In the genomic region with DNA sequence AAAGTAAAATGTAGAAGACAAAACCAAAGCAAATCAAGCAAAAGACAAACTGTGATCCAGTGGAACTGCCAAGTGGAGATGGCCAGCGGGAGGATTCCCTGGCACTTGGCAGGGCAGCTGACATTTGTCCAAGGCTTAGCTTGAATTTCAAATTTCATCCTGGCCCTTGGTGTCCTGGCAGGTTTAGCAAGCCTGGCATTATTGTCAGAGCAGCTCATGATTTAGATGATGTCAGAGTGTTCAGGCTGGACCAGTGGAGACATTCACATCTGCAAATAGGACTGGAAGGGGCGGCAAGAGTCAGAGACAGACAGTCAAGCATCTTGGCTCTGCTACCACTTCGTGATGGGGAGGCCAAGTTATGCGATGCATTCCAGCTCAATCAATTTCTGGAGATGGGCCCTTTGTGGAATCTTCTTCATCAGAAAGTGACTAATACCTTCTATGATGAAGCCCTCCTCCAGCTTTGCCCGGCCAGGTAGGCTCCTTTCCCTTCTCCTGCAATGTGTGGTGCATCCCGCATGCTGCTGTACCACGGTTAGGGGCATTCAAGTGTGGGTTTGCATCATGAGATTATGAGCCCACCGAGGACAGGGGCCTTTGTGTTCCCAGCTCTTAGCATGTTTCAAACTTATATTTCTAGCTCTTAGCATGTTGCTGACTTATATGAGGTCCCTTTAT, we compare ENCODE assay signal across 19 cellular contexts.
DNase-seq lines count a peak whose midpoint lies in the region; ATAC-seq, FAIRE-seq and TF ChIP-seq lines count a peak whose summit lies in the region.
"Had no signal": no experiment of that assay in that cellular context is flagged by ENCODE, and none has a peak within 500 bp of the region (broad histone marks: within the 10 kb centered on the region; RNA-seq: fewer than 3 reads in every experiment).

No MANE protein-coding gene starts in this region.

- no peak overlapping the region for H3K4me3 ChIP-seq in MG63
- H3K4me3 ChIP-seq in bronchial epithelial cell (ENCODE audit: low read depth, low read length) = no peak overlapping the region
- H3K4me3 ChIP-seq in A673 (ENCODE audit: low read depth, low read length, poor library complexity, severe bottlenecking) = no peak overlapping the region

- TF ChIP-seq CTCF in bronchial epithelial cell (IDR thresholded peaks at IDR 0.05; ENCODE audit: insufficient read depth, low read length, severe bottlenecking) (no peak), osteocyte (IDR thresholded peaks at IDR 0.05) (no peak), A673 (conservative IDR thresholded peaks at IDR 0.05; ENCODE audit: low read depth, low read length) (no peak)

- intact Hi-C loops in A673 (cut with micrococcal nuclease; ENCODE audit: unreplicated experiment) = no loop called here

- H3K4me3 Mint-ChIP-seq in osteocyte (ENCODE audit: unreplicated experiment) = no peak overlapping the region
- no peak overlapping the region for H3K4me3 Mint-ChIP-seq in stimulated activated memory B cell treated with anti-CD40 and anti-IgM and Interleukin-4, amounts not matched to agents 10 μg/mL and 1 μg/mL and 100 μg/mL, for 72 hours

- POLR2A ChIA-PET in A673 (lab: Charles Lee; ENCODE audit: low non-redundant PET) = no interaction called here

- no peak overlapping the region for H3K27ac Mint-ChIP-seq in osteocyte (ENCODE audit: unreplicated experiment)
- no peak overlapping the region for H3K27ac Mint-ChIP-seq in stimulated activated memory B cell treated with anti-CD40 and anti-IgM and Interleukin-4, amounts not matched to agents 10 μg/mL and 1 μg/mL and 100 μg/mL, for 72 hours

- peaks cover 40% of the 10 kb centered on the region for H3K9me3 Mint-ChIP-seq in osteocyte (ENCODE audit: unreplicated experiment)
- H3K9me3 Mint-ChIP-seq in stimulated activated memory B cell treated with anti-CD40 and anti-IgM and Interleukin-4, amounts not matched to agents 10 μg/mL and 1 μg/mL and 100 μg/mL, for 72 hours = no peaks in the 10 kb centered on the region

- FAIRE-seq in bronchial epithelial cell (lab: Jason Lieb, UNC) = peak; percentile 36
- peak; percentile 96 for FAIRE-seq in urothelium cell line (lab: Jason Lieb, UNC)
- FAIRE-seq: G401.6, H54 had no signal

- H3K4me1 ChIP-seq in A673 (ENCODE audit: insufficient read depth, low read length, poor library complexity, severe bottlenecking) = no peaks in the 10 kb centered on the region

- H3K36me3 Mint-ChIP-seq in osteocyte (ENCODE audit: unreplicated experiment) = no peaks in the 10 kb centered on the region
- no peaks in the 10 kb centered on the region for H3K36me3 Mint-ChIP-seq in stimulated activated memory B cell treated with anti-CD40 and anti-IgM and Interleukin-4, amounts not matched to agents 10 μg/mL and 1 μg/mL and 100 μg/mL, for 72 hours

- H3K27me3 ChIP-seq in MG63 = no peaks in the 10 kb centered on the region
- no peaks in the 10 kb centered on the region for H3K27me3 ChIP-seq in bronchial epithelial cell (ENCODE audit: control insufficient read depth, insufficient read depth, low read length)
- H3K27me3 ChIP-seq in A673 (replicated peaks; ENCODE audit: insufficient read depth, low read depth, low read length, poor library complexity) = no peaks in the 10 kb centered on the region

- no peak for ATAC-seq in stimulated activated memory B cell treated with anti-CD40 and anti-IgM and Interleukin-4, amounts not matched to agents 10 μg/mL and 1 μg/mL and 100 μg/mL, for 72 hours
- ATAC-seq: Panc1 had no signal

- H3K9me3 ChIP-seq in MG63 (no peaks in the 10 kb centered on the region), A673 (ENCODE audit: low read depth, low read length, poor library complexity, severe bottlenecking) (no peaks in the 10 kb centered on the region)

- no peaks in the 10 kb centered on the region for H3K27me3 Mint-ChIP-seq in osteocyte (ENCODE audit: unreplicated experiment)
- no peaks in the 10 kb centered on the region for H3K27me3 Mint-ChIP-seq in stimulated activated memory B cell treated with anti-CD40 and anti-IgM and Interleukin-4, amounts not matched to agents 10 μg/mL and 1 μg/mL and 100 μg/mL, for 72 hours

- H3K4me1 Mint-ChIP-seq in osteocyte (ENCODE audit: unreplicated experiment) = no peaks in the 10 kb centered on the region
- H3K4me1 Mint-ChIP-seq in stimulated activated memory B cell treated with anti-CD40 and anti-IgM and Interleukin-4, amounts not matched to agents 10 μg/mL and 1 μg/mL and 100 μg/mL, for 72 hours = no peaks in the 10 kb centered on the region

- CTCF ChIA-PET in A673 (lab: Charles Lee) = no interaction called here

- H3K36me3 ChIP-seq in MG63 (no peaks in the 10 kb centered on the region), bronchial epithelial cell (ENCODE audit: control insufficient read depth, insufficient read depth, low read length) (no peaks in the 10 kb centered on the region), A673 (ENCODE audit: insufficient read depth, low read length, poor library complexity, severe bottlenecking) (no peaks in the 10 kb centered on the region)

- peak; percentile 91 for DNase-seq in MG63
- DNase-seq in bronchial epithelial cell (ENCODE audit: low read depth) = no peak
- peak; percentile 54 for DNase-seq in osteocyte (ENCODE audit: extremely low spot score, unreplicated experiment)
- no peak for DNase-seq in urothelium cell line (ENCODE audit: low spot score)
- DNase-seq in A673 (ENCODE audit: low spot score) = no peak
- DNase-seq in NAMALWA (ENCODE audit: low spot score) = no peak
- DNase-seq: COR-L47, DMS 273 treated with DMSO at 0.1 percent for 48 hours, DND-41, KBM-7, MV-4-11, NCI-H1417 treated with DMSO at 0.1 percent for 48 hours, NCI-H187 treated with DMSO at 0.1 percent for 48 hours, NCI-H345, NCI-H526 treated with DMSO at 0.1 percent for 48 hours had no signal

- H3K27ac ChIP-seq in A673 (ENCODE audit: low read depth, low read length, poor library complexity, severe bottlenecking) = no peak overlapping the region

- BruUV-seq in A673 (replicated peaks; lab: Mats Ljungman, UMichigan) = no TSS peak

Comparison
In these comparisons a context has a peak if more than half of its experiments do, and no peak if none do; other contexts are left out.
1. DNase-seq: peak in MG63 (single experiment) and osteocyte (single experiment); none in bronchial epithelial cell (single experiment), urothelium cell line (single experiment), A673 (single experiment) and NAMALWA (single experiment).